Comparison of ENCODE assay signal across 29 cellular contexts in the genomic region with DNA sequence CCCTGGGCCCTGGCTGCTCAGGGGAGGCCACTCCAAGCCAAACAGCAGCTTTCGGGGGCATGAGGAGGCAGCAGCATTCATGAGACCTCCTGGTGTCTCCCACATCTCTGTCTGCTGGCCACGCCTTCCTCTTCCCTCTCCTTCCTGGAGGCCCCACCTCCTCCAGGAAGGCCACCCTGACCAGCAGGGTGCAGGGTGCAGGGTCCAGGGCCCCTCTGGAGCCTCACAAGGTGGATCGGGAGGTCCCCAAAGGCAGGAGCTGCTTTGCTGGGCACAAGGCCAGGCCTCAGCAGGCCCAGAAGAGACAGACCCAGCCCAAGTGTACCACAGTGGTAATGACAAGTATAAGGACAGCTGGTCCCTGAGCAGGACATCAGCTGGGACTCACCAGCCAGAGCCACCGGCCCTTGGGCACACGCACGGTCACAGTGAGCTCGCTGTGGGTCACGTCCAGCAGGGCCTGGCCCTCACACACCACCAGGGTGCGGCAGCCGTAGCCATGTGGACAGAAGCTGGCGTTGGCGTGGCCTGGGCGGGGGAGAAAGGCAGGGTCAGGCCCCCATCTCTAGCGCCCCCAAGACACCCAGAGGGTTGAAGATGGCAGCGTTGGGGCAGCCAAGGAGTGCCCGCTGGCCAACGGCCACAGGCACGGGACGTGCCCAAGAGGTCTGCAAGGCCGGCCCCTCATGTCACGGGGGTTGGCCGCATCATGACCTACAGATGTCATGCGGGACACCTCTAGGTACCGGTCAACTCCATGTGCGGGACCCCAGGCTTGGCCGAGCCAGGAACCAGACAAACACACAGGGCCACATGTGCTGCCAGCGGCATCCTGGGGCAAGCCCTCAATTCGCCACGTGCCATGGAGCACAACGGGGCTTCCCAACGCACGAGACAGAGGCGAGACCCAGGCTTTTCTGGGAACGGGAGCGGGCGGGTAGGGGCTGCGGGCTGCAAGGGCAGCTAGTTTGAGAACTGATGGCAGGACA. TPM values are rescaled to one million over a fixed set of nuclear protein-coding genes. Genes with fewer than 3 reads are reported as not detected.
DNase-seq lines count a peak whose midpoint lies in the region; ATAC-seq, FAIRE-seq and TF ChIP-seq lines count a peak whose summit lies in the region.
"Had no signal": no experiment of that assay in that cellular context is flagged by ENCODE, and none has a peak within 500 bp of the region (broad histone marks: within the 10 kb centered on the region; RNA-seq: fewer than 3 reads in every experiment).

No MANE protein-coding gene starts in this region.

- H3K79me2 ChIP-seq in K562 (ENCODE audit: control insufficient read depth, insufficient read depth, low read length), result no peaks in the 10 kb centered on the region

- H3K27me3 ChIP-seq in heart right ventricle, result no peaks in the 10 kb centered on the region
- H3K27me3 ChIP-seq in K562 (ENCODE audit: control insufficient read depth in 2 of 2, insufficient read depth in 2 of 2, low read length in 2 of 2), result no peaks in the 10 kb centered on the region
- H3K27me3 ChIP-seq: BE2C had no signal

- TF ChIP-seq CTCF in heart right ventricle (IDR thresholded peaks at IDR 0.05) (no peak), K562 (IDR thresholded peaks at IDR 0.05 in 2 of 3, conservative IDR thresholded peaks at IDR 0.05 in 1 of 3; ENCODE audit: insufficient read depth in 2 of 3, low read depth in 1 of 3, low read length in 3 of 3) (no peak)

- H3K4me3 ChIP-seq in heart right ventricle, result no peak overlapping the region
- no peak overlapping the region for H3K4me3 ChIP-seq in K562
- H3K4me3 ChIP-seq: GM23338, HAP-1, SK-N-MC had no signal

- CTCF ChIA-PET in K562 (lab: Yijun Ruan, JAX; ENCODE audit: low intra/inter-chr PET ratio), result no interaction called here

- POLR2A ChIA-PET in K562 (lab: Yijun Ruan, JAX), result no interaction called here

- H3K4me2 ChIP-seq in K562 (ENCODE audit: insufficient read depth, low read length), result no peak overlapping the region
- H3K4me2 ChIP-seq: GM23338 had no signal

- H3K36me3 ChIP-seq in heart right ventricle (peaks cover 10 to 98% (median 78%) of the 10 kb centered on the region in 9 donors), K562 (ENCODE audit: control insufficient read depth, insufficient read depth, low read length) (peaks cover 96% of the 10 kb centered on the region; the same call in 2 of the 3 replicates)
- H3K36me3 ChIP-seq: BE2C had no signal

- ATAC-seq in Right ventricle myocardium inferior (no peak), heart right ventricle (no peak), K562 (no peak), GM19035 (IDR thresholded peaks at IDR 0.05; ENCODE audit: unreplicated experiment) (no peak)
- ATAC-seq: GM23338 had no signal

- no peak overlapping the region for H2AFZ ChIP-seq in K562 (ENCODE audit: low read depth, low read length)
- H2AFZ ChIP-seq: GM23338 had no signal

- no TSS peak for BruUV-seq in K562 (replicated peaks; lab: Mats Ljungman, UMichigan)

- H4K20me1 ChIP-seq in K562 (replicated peaks; ENCODE audit: control insufficient read depth, insufficient read depth, low read length), result no peaks in the 10 kb centered on the region

- TF ChIP-seq RAD21 in K562 (CRISPR knock-in tag; conservative IDR thresholded peaks at IDR 0.05 in 1 of 2, IDR thresholded peaks at IDR 0.05 in 1 of 2), result no peak

- FAIRE-seq in K562 (lab: Jason Lieb, UNC), result no peak
- FAIRE-seq: GM12892, GM19239 had no signal

- intact Hi-C loops in Right ventricle myocardium inferior (cut with DNase I), result no loop called here
- intact Hi-C loops in heart right ventricle (cut with DNase I), result no loop called here
- intact Hi-C loops in K562 (cut with micrococcal nuclease), result no loop called here
- intact Hi-C loops in head of caudate nucleus (cut with DNase I), result no loop called here

- peaks cover 0 to 5% (median 0%) of the 10 kb centered on the region in 9 donors for H3K4me1 ChIP-seq in heart right ventricle
- peaks cover 0 to 10% of the 10 kb centered on the region in 2 experiments; a peak in 1 of 5 replicates for H3K4me1 ChIP-seq in K562 (replicated peaks in 1 of 2; ENCODE audit: control insufficient read depth in 2 of 2, insufficient read depth in 2 of 2, low read length in 2 of 2)
- H3K4me1 ChIP-seq: BE2C, HAP-1 had no signal

- TF ChIP-seq EP300 in K562 (IDR thresholded peaks at IDR 0.05; ENCODE audit: low read length), result no peak

- no peaks in the 10 kb centered on the region for H3K9me1 ChIP-seq in K562 (ENCODE audit: control insufficient read depth, insufficient read depth, low read length)

- H3K9me3 ChIP-seq in heart right ventricle, result no peaks in the 10 kb centered on the region
- no peaks in the 10 kb centered on the region for H3K9me3 ChIP-seq in K562 (replicated peaks; ENCODE audit: control insufficient read depth, insufficient read depth, low read depth, low read length)
- H3K9me3 ChIP-seq: BE2C, HAP-1 had no signal

- 96% methylated on average over 37 of the region's 37 CpGs for WGBS in heart right ventricle, 2 donors
- WGBS in K562 (ENCODE audit: insufficient coverage, low coverage, missing lambda C conversion rate), result 98% methylated on average over 25 of the region's 37 CpGs

- peak; percentile 56 for DNase-seq in Right ventricle myocardium inferior (ENCODE audit: missing footprints)
- no peak for DNase-seq in heart right ventricle
- no peak for DNase-seq in K562 (ENCODE audit: extremely low read depth in 1 of 4, low spot score in 3 of 4)
- DNase-seq in HT-29 (ENCODE audit: low spot score), result no peak
- no peak for DNase-seq in head of caudate nucleus
- DNase-seq: ACHN; BE2C; CD8-positive, alpha-beta memory T cell; DMS153; DND-41; Kasumi-1; NCI-H1092 treated with DMSO at 0.1 percent for 48 hours; NCI-H1436; NCI-H187; NCI-H2081 treated with DMSO at 0.1 percent for 48 hours; NCI-H2171; NCI-H226; NCI-H510A; NCI-H69; RPMI8226; SIG-M5 had no signal

- in situ Hi-C loops in K562 (cut with MboI), result no loop called here

- H3K9ac ChIP-seq in K562 (ENCODE audit: insufficient read depth in 1 of 2, low read depth in 2 of 2, low read length in 2 of 2), result no peak overlapping the region; a peak in 1 of 4 replicates

- no peak overlapping the region for H3K27ac ChIP-seq in heart right ventricle
- no peak overlapping the region for H3K27ac ChIP-seq in K562 (ENCODE audit: extremely low read depth, low read depth, low read length)
- H3K27ac ChIP-seq: 22Rv1, SK-N-MC had no signal

- TF ChIP-seq POLR2A in K562 (conservative IDR thresholded peaks at IDR 0.05), result no peak

RNA-seq across cellular contexts. Expression of a gene that starts 26.9 kb away (rescaled TPM):
- total RNA-seq in Right ventricle myocardium inferior, result 73.9 TPM
- 10 to 100 TPM; 67.7 to 97.0 (median 73.2) TPM for total RNA-seq in heart right ventricle
- 100 to 1,000 TPM in 1 of 2 donors, 10 to 100 TPM in 1; 81.9 to 192 TPM for polyA plus RNA-seq in heart right ventricle
- total RNA-seq in K562 (2011; cell fraction: chromatin; rRNA removed; ENCODE audit: low replicate concordance), result 21.6 and 87.3 TPM in 2 replicates
- 87.6 and 87.7 TPM in 2 replicates for total RNA-seq in K562 (2011; cell fraction: nucleolus; rRNA removed)
- total RNA-seq in K562 (2011; cell fraction: nucleoplasm; rRNA removed), result 41.0 and 41.6 TPM in 2 replicates
- 223 and 261 TPM in 2 replicates for total RNA-seq in K562 (2014; rRNA removed)
- 22.5 and 32.1 TPM in 2 replicates for total RNA-seq in K562 (2014; rRNA removed; fragmentation: Illumina TruSeq; extraction: Trizol)
- total RNA-seq in K562 (2015; rRNA removed; fragmentation: Illumina TruSeq; extraction: Trizol), result 125 and 136 TPM in 2 replicates
- total RNA-seq in K562 (2021), result 159 and 160 TPM in 2 replicates
- 57.6 and 67.4 TPM in 2 replicates for polyA plus RNA-seq in K562 (2011; rRNA removed)
- 69.2 and 237 TPM in 2 replicates for polyA plus RNA-seq in K562 (2011; cell fraction: cytosol; rRNA removed)
- 65.6 and 116 TPM in 2 replicates for polyA plus RNA-seq in K562 (2011; cell fraction: nucleus; rRNA removed)
- 109 and 153 TPM in 2 replicates for polyA plus RNA-seq in K562 (2012)
- polyA plus RNA-seq in K562 (2014; fragmentation: Illumina TruSeq; extraction: Trizol), result 49.3 and 107 TPM in 2 replicates
- polyA plus RNA-seq in K562 (2014; fragmentation: Nextera tagmentation; extraction: Ambion mirVana), result 10 to 100 TPM in 1 of 2 experiments, 1 to 10 TPM in 1; 5.0 to 21.6 TPM
- 192 and 201 TPM in 2 replicates for polyA plus RNA-seq in K562 (2014; rRNA removed)
- 16.1 and 32.6 TPM in 2 replicates for polyA minus RNA-seq in K562 (2011; rRNA and poly(A)+ RNA removed)
- polyA minus RNA-seq in K562 (2011; cell fraction: cytosol; rRNA and poly(A)+ RNA removed), result 51.8 and 55.0 TPM in 2 replicates
- polyA minus RNA-seq in K562 (2011; cell fraction: nucleus; rRNA and poly(A)+ RNA removed), result 42.8 and 44.0 TPM in 2 replicates
- 659 and 752 TPM in 2 replicates for total RNA-seq in HT-29 (2014; rRNA removed; shearing (Covaris generic))

RNA-seq across cellular contexts. Expression of a gene that starts 37.4 kb away (rescaled TPM):
- 89.3 TPM for total RNA-seq in Right ventricle myocardium inferior
- total RNA-seq in heart right ventricle, result 100 to 1,000 TPM in 1 of 10 donors, 10 to 100 TPM in 9; 53.9 to 146 (median 67.2) TPM
- 100 to 1,000 TPM; 103 to 358 TPM for polyA plus RNA-seq in heart right ventricle
- total RNA-seq in K562 (2011; cell fraction: chromatin; rRNA removed; ENCODE audit: low replicate concordance), result 218 and 612 TPM in 2 replicates
- total RNA-seq in K562 (2011; cell fraction: nucleolus; rRNA removed), result 256 and 378 TPM in 2 replicates
- total RNA-seq in K562 (2011; cell fraction: nucleoplasm; rRNA removed), result 206 and 238 TPM in 2 replicates
- total RNA-seq in K562 (2014; rRNA removed), result 26.4 and 38.3 TPM in 2 replicates
- 2.2 and 3.2 TPM in 2 replicates for total RNA-seq in K562 (2014; rRNA removed; fragmentation: Illumina TruSeq; extraction: Trizol)
- total RNA-seq in K562 (2015; rRNA removed; fragmentation: Illumina TruSeq; extraction: Trizol), result 11.3 and 11.7 TPM in 2 replicates
- total RNA-seq in K562 (2021), result 86.4 and 101 TPM in 2 replicates
- polyA plus RNA-seq in K562 (2011; rRNA removed), result 4.4 and 10.0 TPM in 2 replicates
- polyA plus RNA-seq in K562 (2011; cell fraction: cytosol; rRNA removed), result 3.9 and 11.1 TPM in 2 replicates
- polyA plus RNA-seq in K562 (2011; cell fraction: nucleus; rRNA removed), result 130 and 166 TPM in 2 replicates
- polyA plus RNA-seq in K562 (2012), result 49.7 and 63.1 TPM in 2 replicates
- 7.8 and 20.0 TPM in 2 replicates for polyA plus RNA-seq in K562 (2014; fragmentation: Illumina TruSeq; extraction: Trizol)
- under 1 TPM; 0.31 to 0.48 TPM for polyA plus RNA-seq in K562 (2014; fragmentation: Nextera tagmentation; extraction: Ambion mirVana)
- 60.2 and 67.3 TPM in 2 replicates for polyA plus RNA-seq in K562 (2014; rRNA removed)
- polyA minus RNA-seq in K562 (2011; rRNA and poly(A)+ RNA removed), result 1.5 and 1.9 TPM in 2 replicates
- 11.0 and 21.3 TPM in 2 replicates for polyA minus RNA-seq in K562 (2011; cell fraction: cytosol; rRNA and poly(A)+ RNA removed)
- 33.7 and 42.1 TPM in 2 replicates for polyA minus RNA-seq in K562 (2011; cell fraction: nucleus; rRNA and poly(A)+ RNA removed)
- total RNA-seq in HT-29 (2014; rRNA removed; shearing (Covaris generic)), result 286 and 336 TPM in 2 replicates
- polyA plus RNA-seq: CD14-positive monocyte; CD8-positive, alpha-beta memory T cell had no signal

RNA-seq across cellular contexts. Expression of a gene that starts 57.2 kb away (rescaled TPM):
- total RNA-seq in Right ventricle myocardium inferior (782 TPM), heart right ventricle (100 to 1,000 TPM; 512 to 811 (median 576) TPM), K562 (2014; rRNA removed) (1,801 and 2,504 TPM in 2 replicates), K562 (2014; rRNA removed; fragmentation: Illumina TruSeq; extraction: Trizol) (1,196 and 1,380 TPM in 2 replicates), K562 (2015; rRNA removed; fragmentation: Illumina TruSeq; extraction: Trizol) (1,567 and 1,716 TPM in 2 replicates), K562 (2021) (3,091 and 3,491 TPM in 2 replicates)
- polyA plus RNA-seq in heart right ventricle (1,000 to 10,000 TPM; 1,609 to 4,111 TPM), K562 (2011; rRNA removed) (5,647 and 7,256 TPM in 2 replicates), K562 (2014; fragmentation: Illumina TruSeq; extraction: Trizol) (1,908 and 2,386 TPM in 2 replicates), K562 (2014; fragmentation: Nextera tagmentation; extraction: Ambion mirVana) (1,000 to 10,000 TPM; 3,588 to 3,968 TPM), K562 (2014; rRNA removed) (3,958 and 4,439 TPM in 2 replicates)
- 256 and 439 TPM in 2 replicates for total RNA-seq in K562 (2011; cell fraction: chromatin; rRNA removed; ENCODE audit: low replicate concordance)
- total RNA-seq in K562 (2011; cell fraction: nucleolus; rRNA removed), result 1,390 and 1,394 TPM in 2 replicates
- 1,168 and 2,200 TPM in 2 replicates for total RNA-seq in K562 (2011; cell fraction: nucleoplasm; rRNA removed)
- 8,200 and 10,658 TPM in 2 replicates for polyA plus RNA-seq in K562 (2011; cell fraction: cytosol; rRNA removed)
- 3,206 and 5,803 TPM in 2 replicates for polyA plus RNA-seq in K562 (2011; cell fraction: nucleus; rRNA removed)
- polyA plus RNA-seq in K562 (2012), result 4,519 and 5,994 TPM in 2 replicates
- 1,429 and 1,744 TPM in 2 replicates for polyA minus RNA-seq in K562 (2011; rRNA and poly(A)+ RNA removed)
- polyA minus RNA-seq in K562 (2011; cell fraction: cytosol; rRNA and poly(A)+ RNA removed), result 755 and 891 TPM in 2 replicates
- polyA minus RNA-seq in K562 (2011; cell fraction: nucleus; rRNA and poly(A)+ RNA removed), result 430 and 792 TPM in 2 replicates
- total RNA-seq in HT-29 (2014; rRNA removed; shearing (Covaris generic)), result 3,073 and 3,139 TPM in 2 replicates
